Comparison of ENCODE assay signal across 8 cellular contexts in genomic region chr3:10703875-10704274, GRCh38.
DNase-seq lines count a peak whose midpoint lies in the region; FAIRE-seq and TF ChIP-seq lines count a peak whose summit lies in the region.
"Had no signal": no experiment of that assay in that cellular context is flagged by ENCODE, and none has a peak within 500 bp of the region (broad histone marks: within the 10 kb centered on the region; RNA-seq: fewer than 3 reads in every experiment).

No MANE protein-coding gene starts in this region.

- H3K9me3 Mint-ChIP-seq in astrocyte (ENCODE audit: unreplicated experiment) (peaks cover 10% of the 10 kb centered on the region), mesothelial cell of epicardium (no peaks in the 10 kb centered on the region)
- H3K9me3 Mint-ChIP-seq: activated naive CD8-positive, alpha-beta T cell treated with anti-CD3 and anti-CD28 coated beads, Interleukin-2, amount 10 ng/mL, durations not matched to agents 7 days and 5 days had no signal

- no peaks in the 10 kb centered on the region for H3K9me3 ChIP-seq in astrocyte (ENCODE audit: insufficient read depth, low read depth, low read length)

- H3K27me3 ChIP-seq in astrocyte (ENCODE audit: insufficient read depth, low read length): peaks cover 25% of the 10 kb centered on the region

- no peaks in the 10 kb centered on the region for H3K36me3 ChIP-seq in astrocyte (ENCODE audit: insufficient read depth, low read length)

- H3K27me3 Mint-ChIP-seq in astrocyte (ENCODE audit: low read depth, unreplicated experiment): peaks cover 48% of the 10 kb centered on the region
- H3K27me3 Mint-ChIP-seq in mesothelial cell of epicardium (ENCODE audit: low read depth): peaks cover 89% of the 10 kb centered on the region

- H3K36me3 Mint-ChIP-seq in astrocyte (ENCODE audit: low read depth, unreplicated experiment) (no peaks in the 10 kb centered on the region), mesothelial cell of epicardium (no peaks in the 10 kb centered on the region)
- H3K36me3 Mint-ChIP-seq: activated naive CD8-positive, alpha-beta T cell treated with anti-CD3 and anti-CD28 coated beads, Interleukin-2, amount 10 ng/mL, durations not matched to agents 7 days and 5 days had no signal

- peak overlapping the region; percentile 43 for H3K27ac Mint-ChIP-seq in astrocyte (ENCODE audit: unreplicated experiment)
- H3K27ac Mint-ChIP-seq in mesothelial cell of epicardium: no peak overlapping the region
- H3K27ac Mint-ChIP-seq: activated naive CD8-positive, alpha-beta T cell treated with anti-CD3 and anti-CD28 coated beads, Interleukin-2, amount 10 ng/mL, durations not matched to agents 7 days and 5 days had no signal

- DNase-seq in EH (ENCODE audit: low read depth) (peak; percentile 54), HS-5 (ENCODE audit: low read depth) (peak; percentile 32), astrocyte (ENCODE audit: low read depth) (peak; percentile 33), mesothelial cell of epicardium (ENCODE audit: low spot score in 2 of 2, unreplicated experiment in 2 of 2) (no peak), occipital lobe (lab: John Stamatoyannopoulos, UW) (no peak), NCI-H1105 treated with DMSO at 0.1 percent for 48 hours (lab: John Stamatoyannopoulos, UW) (no peak)
- no peak for DNase-seq in stimulated activated CD4-positive, alpha-beta T cell treated with anti-CD3 and anti-CD28 coated beads, Interleukin-4, amount 100 ng/mL, for 4 hours
- DNase-seq: activated naive CD8-positive, alpha-beta T cell treated with anti-CD3 and anti-CD28 coated beads, Interleukin-2, amount 10 ng/mL, durations not matched to agents 7 days and 5 days had no signal

- H3K4me1 Mint-ChIP-seq in astrocyte (ENCODE audit: low read depth, unreplicated experiment) (peaks cover 15% of the 10 kb centered on the region), mesothelial cell of epicardium (peaks cover 5% of the 10 kb centered on the region)

- H3K79me2 ChIP-seq in astrocyte (ENCODE audit: insufficient read depth, low read length): no peaks in the 10 kb centered on the region

- peaks cover 2% of the 10 kb centered on the region for H3K4me1 ChIP-seq in astrocyte (ENCODE audit: insufficient read depth, low read length)

- H3K27ac ChIP-seq in astrocyte (ENCODE audit: low read depth, low read length): no peak overlapping the region

- no peak overlapping the region for H3K4me3 ChIP-seq in astrocyte (ENCODE audit: insufficient read depth, low read depth, low read length)

- FAIRE-seq in astrocyte (lab: Jason Lieb, UNC): no peak

- no peak overlapping the region for H3K9ac ChIP-seq in astrocyte (ENCODE audit: low read length)

- H3K4me3 Mint-ChIP-seq in astrocyte (ENCODE audit: unreplicated experiment) (no peak overlapping the region), mesothelial cell of epicardium (no peak overlapping the region)
- H3K4me3 Mint-ChIP-seq: activated naive CD8-positive, alpha-beta T cell treated with anti-CD3 and anti-CD28 coated beads, Interleukin-2, amount 10 ng/mL, durations not matched to agents 7 days and 5 days had no signal

- no peaks in the 10 kb centered on the region for H4K20me1 ChIP-seq in astrocyte (ENCODE audit: insufficient read depth, low read length)

- H2AFZ ChIP-seq in astrocyte (ENCODE audit: low read depth, low read length): no peak overlapping the region

- peak; percentile 44 for TF ChIP-seq CTCF in astrocyte (IDR thresholded peaks at IDR 0.05; ENCODE audit: insufficient read depth, low read depth, low read length)
- TF ChIP-seq CTCF in mesothelial cell of epicardium (IDR thresholded peaks at IDR 0.05; ENCODE audit: unreplicated experiment): peak; percentile 14

- no peak overlapping the region for H3K4me2 ChIP-seq in astrocyte (ENCODE audit: low read length)

Comparison
In these comparisons a context has a peak if more than half of its experiments do, and no peak if none do; other contexts are left out.
1. DNase-seq: peak in EH (single experiment), HS-5 (single experiment) and astrocyte (single experiment); none in mesothelial cell of epicardium (0 of 2), occipital lobe (single experiment), NCI-H1105 treated with DMSO at 0.1 percent for 48 hours (single experiment) and stimulated activated CD4-positive, alpha-beta T cell treated with anti-CD3 and anti-CD28 coated beads, Interleukin-4, amount 100 ng/mL, for 4 hours (0 of 2).